Comparison of ENCODE assay signal across 27 cellular contexts in genomic region chr19:3268763-3269162, GRCh38. TPM values are rescaled to one million over a fixed set of nuclear protein-coding genes. Genes with fewer than 3 reads are reported as not detected.
DNase-seq lines count a peak whose midpoint lies in the region; ATAC-seq, FAIRE-seq and TF ChIP-seq lines count a peak whose summit lies in the region.
"Had no signal": no experiment of that assay in that cellular context is flagged by ENCODE, and none has a peak within 500 bp of the region (broad histone marks: within the 10 kb centered on the region; RNA-seq: fewer than 3 reads in every experiment).

No MANE protein-coding gene starts in this region.

- H3K4me1 Mint-ChIP-seq in WTC11 = no peaks in the 10 kb centered on the region; the same call in 1 of the 2 replicates
- H3K4me1 Mint-ChIP-seq in activated T-helper 17 cell treated with anti-CD3 and anti-CD28 coated beads, Interleukin-2, amount 50 U/mL, for 72 hours = no peaks in the 10 kb centered on the region
- H3K4me1 Mint-ChIP-seq: CD14-positive monocyte; CD8-positive, alpha-beta memory T cell; GM23338 had no signal

- intact Hi-C loops in K562 (cut with micrococcal nuclease) = no loop called here

- H3K9ac ChIP-seq in K562 (ENCODE audit: insufficient read depth in 1 of 2, low read depth in 2 of 2, low read length in 2 of 2) = no peak overlapping the region
- H3K9ac ChIP-seq in neural cell (ENCODE audit: low read length) = no peak overlapping the region
- H3K9ac ChIP-seq: BLaER1 treated with 17β-estradiol and CSF1 and Interleukin-3, amounts not matched to agents 10 nM and 100 nM had no signal

- H3K79me2 ChIP-seq in K562 (ENCODE audit: control insufficient read depth, insufficient read depth, low read length) = no peaks in the 10 kb centered on the region
- peaks cover 70% of the 10 kb centered on the region for H3K79me2 ChIP-seq in neural cell (replicated peaks; ENCODE audit: insufficient read depth, low read length)
- H3K79me2 ChIP-seq in osteoblast (ENCODE audit: insufficient read depth, low read length) = no peaks in the 10 kb centered on the region

- TF ChIP-seq RAD21 in A549 (conservative IDR thresholded peaks at IDR 0.05 in 1 of 2, IDR thresholded peaks at IDR 0.05 in 1 of 2) (no peak), K562 (CRISPR knock-in tag; conservative IDR thresholded peaks at IDR 0.05 in 1 of 2, IDR thresholded peaks at IDR 0.05 in 1 of 2) (no peak), neural cell (conservative IDR thresholded peaks at IDR 0.05) (no peak)

- H3K27ac ChIP-seq in A549 = no peak overlapping the region
- H3K27ac ChIP-seq in K562 (ENCODE audit: extremely low read depth, low read depth, low read length) = no peak overlapping the region
- peak overlapping the region; percentile 34 for H3K27ac ChIP-seq in neural cell (ENCODE audit: low read length)
- no peak overlapping the region for H3K27ac ChIP-seq in osteoblast (ENCODE audit: low read depth, low read length)
- H3K27ac ChIP-seq: 22Rv1; BLaER1 treated with 17β-estradiol and CSF1 and Interleukin-3, amounts not matched to agents 10 nM and 100 nM had no signal

- DNase-seq in A549 (ENCODE audit: low read depth in 1 of 2, low spot score in 1 of 2) (no peak), K562 (ENCODE audit: extremely low read depth in 1 of 4, low spot score in 3 of 4) (no peak), osteoblast (ENCODE audit: insufficient read length, low spot score, missing footprints) (peak; percentile 81), WTC11 (ENCODE audit: low spot score) (no peak), NCI-H1417 treated with DMSO at 0.1 percent for 48 hours (lab: John Stamatoyannopoulos, UW) (no peak)
- DNase-seq: ACHN; AML-193; BE2C; CD4-positive, alpha-beta T cell; CD8-positive, alpha-beta memory T cell; DMS 273 treated with DMSO at 0.1 percent for 48 hours; DMS79; EL; GDM1; H9; HFFc6 had no signal

- no peaks in the 10 kb centered on the region for H3K9me1 ChIP-seq in K562 (ENCODE audit: control insufficient read depth, insufficient read depth, low read length)

- TF ChIP-seq POLR2A in A549 (IDR thresholded peaks at IDR 0.05; ENCODE audit: low read length) (no peak), K562 (conservative IDR thresholded peaks at IDR 0.05) (no peak)

- H3K36me3 ChIP-seq in K562 (ENCODE audit: control insufficient read depth, insufficient read depth, low read length) (no peaks in the 10 kb centered on the region), neural cell (ENCODE audit: insufficient read depth, low read length) (peaks cover 6% of the 10 kb centered on the region), osteoblast (ENCODE audit: insufficient read depth, low read length) (no peaks in the 10 kb centered on the region)
- H3K36me3 ChIP-seq: BE2C; BLaER1 treated with 17β-estradiol and CSF1 and Interleukin-3, amounts not matched to agents 10 nM and 100 nM had no signal

- CTCF ChIA-PET in A549 (lab: Yijun Ruan, JAX) (no interaction called here), K562 (lab: Yijun Ruan, JAX; ENCODE audit: low intra/inter-chr PET ratio) (no interaction called here), WTC11 (lab: Charles Lee) (interaction anchor here (1.0 kb wide), 1 partner anchor 36 kb away, joined by 4 read pairs; no protein-coding TSS in a partner anchor)

- 7% methylated on average over 6 of the region's 6 CpGs for WGBS in A549 (ENCODE audit: missing lambda C conversion rate)
- 14% methylated on average over 5 of the region's 6 CpGs for WGBS in K562 (ENCODE audit: insufficient coverage, low coverage, missing lambda C conversion rate)

- no peak overlapping the region for H3K4me2 ChIP-seq in A549
- H3K4me2 ChIP-seq in K562 (ENCODE audit: insufficient read depth, low read length) = no peak overlapping the region
- H3K4me2 ChIP-seq in neural cell (ENCODE audit: low read length) = no peak overlapping the region
- no peak overlapping the region for H3K4me2 ChIP-seq in osteoblast (ENCODE audit: insufficient read depth, low read length)
- H3K4me2 ChIP-seq: BLaER1 treated with 17β-estradiol and CSF1 and Interleukin-3, amounts not matched to agents 10 nM and 100 nM; GM23338 had no signal

- no peaks in the 10 kb centered on the region for H3F3A ChIP-seq in neural cell (ENCODE audit: insufficient read depth, low read length, poor library complexity, severe bottlenecking)

- in situ Hi-C loops in K562 (cut with MboI) = no loop called here

- no peaks in the 10 kb centered on the region for H3K4me1 ChIP-seq in A549
- peaks cover 0 to 15% of the 10 kb centered on the region in 2 experiments; a peak in 3 of 5 replicates for H3K4me1 ChIP-seq in K562 (replicated peaks in 1 of 2; ENCODE audit: control insufficient read depth in 2 of 2, insufficient read depth in 2 of 2, low read length in 2 of 2)
- H3K4me1 ChIP-seq in osteoblast (ENCODE audit: insufficient read depth, low read length) = no peaks in the 10 kb centered on the region
- H3K4me1 ChIP-seq: BE2C had no signal

- FAIRE-seq in A549 (lab: Jason Lieb, UNC) (no peak), K562 (lab: Jason Lieb, UNC) (no peak)
- FAIRE-seq: A204.1, D721Med, GM12878 had no signal

- H3K27me3 Mint-ChIP-seq in WTC11 (ENCODE audit: low read depth) = peaks cover 54% of the 10 kb centered on the region
- H3K27me3 Mint-ChIP-seq in activated T-helper 17 cell treated with anti-CD3 and anti-CD28 coated beads, Interleukin-2, amount 50 U/mL, for 72 hours = peaks cover 28% of the 10 kb centered on the region

- ATAC-seq in A549 (no peak), K562 (no peak), WTC11 (no peak), HG03196 (IDR thresholded peaks at IDR 0.05; ENCODE audit: unreplicated experiment) (no peak)
- no peak for ATAC-seq in activated T-helper 17 cell treated with anti-CD3 and anti-CD28 coated beads, Interleukin-2, amount 50 U/mL, for 72 hours (replicated peaks)
- ATAC-seq: GM12878, GM23338, HCT116 had no signal

- BruUV-seq in K562 (replicated peaks; lab: Mats Ljungman, UMichigan) = no TSS peak

- H2AFZ ChIP-seq in K562 (ENCODE audit: low read depth, low read length) (no peak overlapping the region), neural cell (ENCODE audit: low read depth, low read length) (no peak overlapping the region), osteoblast (ENCODE audit: low read length) (no peak overlapping the region)
- H2AFZ ChIP-seq: GM23338 had no signal

- H3K27me3 ChIP-seq in K562 (ENCODE audit: control insufficient read depth in 2 of 2, insufficient read depth in 2 of 2, low read length in 2 of 2) (peaks cover 0 to 22% of the 10 kb centered on the region in 2 experiments; a peak in 2 of 5 replicates), neural cell (ENCODE audit: insufficient read depth, low read depth, low read length) (no peaks in the 10 kb centered on the region), osteoblast (ENCODE audit: insufficient read depth, low read length) (peaks cover 35% of the 10 kb centered on the region)

- peaks cover 18% of the 10 kb centered on the region for H3K9me3 Mint-ChIP-seq in WTC11
- H3K9me3 Mint-ChIP-seq in activated T-helper 17 cell treated with anti-CD3 and anti-CD28 coated beads, Interleukin-2, amount 50 U/mL, for 72 hours = no peaks in the 10 kb centered on the region
- H3K9me3 Mint-ChIP-seq: CD4-positive, alpha-beta T cell had no signal

- H3K4me3 ChIP-seq in A549 (no peak overlapping the region), K562 (no peak overlapping the region), neural cell (ENCODE audit: low read length) (no peak overlapping the region), osteoblast (ENCODE audit: insufficient read depth, low read length) (no peak overlapping the region)
- H3K4me3 ChIP-seq: BLaER1 treated with 17β-estradiol and CSF1 and Interleukin-3, amounts not matched to agents 10 nM and 100 nM; GM12878; GM23338 had no signal

- H3K9me3 ChIP-seq in A549 = peaks cover 6% of the 10 kb centered on the region; the same call in 2 of the 3 replicates
- H3K9me3 ChIP-seq in K562 (replicated peaks; ENCODE audit: control insufficient read depth, insufficient read depth, low read depth, low read length) = no peaks in the 10 kb centered on the region
- H3K9me3 ChIP-seq in neural cell (ENCODE audit: low read length) = no peaks in the 10 kb centered on the region
- H3K9me3 ChIP-seq in osteoblast (ENCODE audit: low read depth, low read length) = peaks cover 4% of the 10 kb centered on the region
- H3K9me3 ChIP-seq: BE2C had no signal

- no peak overlapping the region for H3K27ac Mint-ChIP-seq in WTC11
- no peak overlapping the region for H3K27ac Mint-ChIP-seq in activated T-helper 17 cell treated with anti-CD3 and anti-CD28 coated beads, Interleukin-2, amount 50 U/mL, for 72 hours
- H3K27ac Mint-ChIP-seq: CD4-positive, alpha-beta T cell; GM23338; H9; HFFc6 had no signal

- no peaks in the 10 kb centered on the region for H3K9me2 ChIP-seq in neural cell (ENCODE audit: insufficient read depth, low read length)

- H3K36me3 Mint-ChIP-seq in WTC11 = no peaks in the 10 kb centered on the region
- H3K36me3 Mint-ChIP-seq in activated T-helper 17 cell treated with anti-CD3 and anti-CD28 coated beads, Interleukin-2, amount 50 U/mL, for 72 hours (ENCODE audit: low read depth) = no peaks in the 10 kb centered on the region
- H3K36me3 Mint-ChIP-seq: CD14-positive monocyte; CD8-positive, alpha-beta memory T cell had no signal

- TF ChIP-seq EP300 in A549 (IDR thresholded peaks at IDR 0.05) (no peak), K562 (IDR thresholded peaks at IDR 0.05; ENCODE audit: low read length) (no peak), neural cell (conservative IDR thresholded peaks at IDR 0.05; ENCODE audit: poor library complexity, severe bottlenecking) (no peak)

- TF ChIP-seq CTCF in A549 (IDR thresholded peaks at IDR 0.05) (no peak), K562 (IDR thresholded peaks at IDR 0.05 in 2 of 3, conservative IDR thresholded peaks at IDR 0.05 in 1 of 3; ENCODE audit: insufficient read depth in 2 of 3, low read depth in 1 of 3, low read length in 3 of 3) (no peak), neural cell (IDR thresholded peaks at IDR 0.05; ENCODE audit: poor library complexity, severe bottlenecking) (no peak), osteoblast (IDR thresholded peaks at IDR 0.05; ENCODE audit: extremely low read depth, low read depth, low read length) (no peak), WTC11 (IDR thresholded peaks at IDR 0.05) (no peak)

- POLR2A ChIA-PET in A549 (lab: Yijun Ruan, JAX) = no interaction called here
- POLR2A ChIA-PET in K562 (lab: Yijun Ruan, JAX) = no interaction called here
- POLR2A ChIA-PET in WTC11 (lab: Charles Lee) = no interaction called here

- H4K20me1 ChIP-seq in K562 (replicated peaks; ENCODE audit: control insufficient read depth, insufficient read depth, low read length) = peaks cover 4% of the 10 kb centered on the region; the same call in 1 of the 2 replicates
- no peaks in the 10 kb centered on the region for H4K20me1 ChIP-seq in neural cell (ENCODE audit: insufficient read depth)
- H4K20me1 ChIP-seq in osteoblast (ENCODE audit: insufficient read depth, low read length) = no peaks in the 10 kb centered on the region

- no peak overlapping the region for H3K4me3 Mint-ChIP-seq in WTC11
- no peak overlapping the region for H3K4me3 Mint-ChIP-seq in activated T-helper 17 cell treated with anti-CD3 and anti-CD28 coated beads, Interleukin-2, amount 50 U/mL, for 72 hours
- H3K4me3 Mint-ChIP-seq: CD4-positive, alpha-beta T cell; CD8-positive, alpha-beta memory T cell; GM23338; H9; HFFc6 had no signal

RNA-seq across cellular contexts. Expression of gene CELF5, which starts 44.3 kb away (rescaled TPM):
- polyA plus RNA-seq in A549 (2011; rRNA removed) (0.31 and 0.42 TPM in 2 replicates), A549 (2017; fragmentation: RNase III; extraction: RNeasy Plus Mini Kit Qiagen cat#74134 plus additional on column Dnase treatment) (0.61 to 0.87 TPM (median 0.75 TPM) in 3 replicates), K562 (2011; rRNA removed) (0.28 and 0.38 TPM in 2 replicates), K562 (2014; fragmentation: Illumina TruSeq; extraction: Trizol) (0.22 and 0.39 TPM in 2 replicates), K562 (2014; fragmentation: Nextera tagmentation; extraction: Ambion mirVana) (under 1 TPM; 0.01 to 0.07 TPM), K562 (2014; rRNA removed) (0.27 and 0.56 TPM in 2 replicates), neural cell (130 and 147 TPM in 2 replicates)
- 0.25 and 0.27 TPM in 2 replicates for polyA plus RNA-seq in A549 (2012; cell fraction: cytosol; rRNA removed)
- polyA plus RNA-seq in A549 (2012; cell fraction: nucleus; rRNA removed) = 0.92 and 0.99 TPM in 2 replicates
- polyA minus RNA-seq in A549 (2011; rRNA and poly(A)+ RNA removed) = 0.08 TPM in 1 of 2 replicates, not detected in the other
- total RNA-seq in K562 (2011; cell fraction: chromatin; rRNA removed; ENCODE audit: low replicate concordance) = 0.18 and 0.69 TPM in 2 replicates
- 0.50 and 0.53 TPM in 2 replicates for total RNA-seq in K562 (2011; cell fraction: nucleolus; rRNA removed)
- total RNA-seq in K562 (2011; cell fraction: nucleoplasm; rRNA removed) = 0.81 and 0.99 TPM in 2 replicates
- total RNA-seq in K562 (2014; rRNA removed) (0.05 and 0.73 TPM in 2 replicates), K562 (2014; rRNA removed; fragmentation: Illumina TruSeq; extraction: Trizol) (0.07 and 0.26 TPM in 2 replicates), K562 (2015; rRNA removed; fragmentation: Illumina TruSeq; extraction: Trizol) (0.36 and 0.41 TPM in 2 replicates), K562 (2021) (0.29 and 0.49 TPM in 2 replicates), osteoblast (not detected in 2 replicates), WTC11 (2021) (7.7 to 10.6 TPM (median 9.0 TPM) in 3 replicates)
- polyA plus RNA-seq in K562 (2011; cell fraction: cytosol; rRNA removed) = 0.21 and 0.25 TPM in 2 replicates
- polyA plus RNA-seq in K562 (2011; cell fraction: nucleus; rRNA removed) = 1.4 and 2.7 TPM in 2 replicates
- 0.52 and 0.54 TPM in 2 replicates for polyA plus RNA-seq in K562 (2012)
- 0.18 and 0.30 TPM in 2 replicates for polyA minus RNA-seq in K562 (2011; rRNA and poly(A)+ RNA removed)
- polyA minus RNA-seq in K562 (2011; cell fraction: cytosol; rRNA and poly(A)+ RNA removed) = not detected in 2 replicates
- 0.27 and 0.44 TPM in 2 replicates for polyA minus RNA-seq in K562 (2011; cell fraction: nucleus; rRNA and poly(A)+ RNA removed)
- polyA minus RNA-seq in neural cell = 103 and 118 TPM in 2 replicates
- total RNA-seq in activated T-helper 17 cell treated with anti-CD3 and anti-CD28 coated beads, Interleukin-2, amount 50 U/mL, for 72 hours = under 1 TPM; 0.24 to 0.26 TPM
- total RNA-seq: GM12878 had no signal
- polyA plus RNA-seq: CD14-positive monocyte; CD8-positive, alpha-beta memory T cell had no signal
